Comparison of ENCODE assay signal across 8 cellular contexts in the genomic region with DNA sequence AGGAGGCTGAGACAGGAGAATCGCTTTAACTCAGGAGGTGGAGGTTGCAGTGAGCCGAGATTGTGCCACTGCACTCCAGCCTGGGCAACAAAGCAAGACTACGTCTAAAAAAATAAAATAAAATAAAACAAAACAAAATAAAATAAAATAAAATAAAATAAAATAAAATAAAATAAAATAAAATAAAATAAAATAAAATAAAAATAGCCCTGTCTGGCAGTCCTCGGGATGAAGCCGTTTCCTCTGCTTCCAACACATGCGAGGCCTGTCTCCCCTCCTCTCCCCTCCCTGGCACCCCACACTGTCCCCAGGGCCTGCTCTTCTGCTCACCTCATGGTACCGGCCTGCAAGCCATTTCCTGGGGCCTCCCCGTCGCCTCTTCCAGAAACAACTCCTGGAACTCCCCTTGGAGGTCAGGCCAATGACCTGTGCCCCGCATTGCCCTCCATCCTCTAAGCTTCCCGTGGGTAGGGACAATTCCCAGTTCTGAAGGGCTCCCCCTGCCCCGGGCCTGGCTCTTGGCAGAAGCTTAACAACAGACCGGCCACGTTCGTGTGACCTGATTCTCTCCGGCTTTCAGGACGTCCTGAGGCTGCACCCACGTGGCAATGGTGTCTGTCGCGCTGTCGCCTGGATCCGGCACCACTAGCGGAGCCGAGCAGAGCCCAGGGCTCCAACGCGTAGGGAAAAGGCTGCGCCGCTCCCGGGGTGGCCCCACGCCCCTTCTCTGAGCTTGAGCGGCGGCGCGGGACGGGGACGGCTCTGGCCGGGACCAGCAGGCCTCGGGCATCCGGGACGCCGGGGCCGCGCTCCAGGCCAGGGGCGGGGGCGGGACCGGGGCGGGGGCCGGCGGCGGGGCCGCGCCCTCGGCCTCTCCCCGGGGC. TPM values are rescaled to one million over a fixed set of nuclear protein-coding genes. Genes with fewer than 3 reads are reported as not detected.
DNase-seq lines count a peak whose midpoint lies in the region; ATAC-seq, FAIRE-seq and TF ChIP-seq lines count a peak whose summit lies in the region.

No MANE protein-coding gene starts in this region.

- H3K9me1 ChIP-seq in keratinocyte (ENCODE audit: control insufficient read depth, extremely low read depth, insufficient read depth, low read length) = no peaks in the 10 kb centered on the region

- dilution Hi-C loops in keratinocyte (cut with MboI; ENCODE audit: extremely low pct_ligation_motif_present, low sequenced_read_pairs) = no loop called here

- TF ChIP-seq CTCF in AG04449 (IDR thresholded peaks at IDR 0.05; ENCODE audit: insufficient read depth, low read length, missing control alignments) (no peak), breast epithelium (IDR thresholded peaks at IDR 0.05) (no peak), keratinocyte (optimal IDR thresholded peaks at IDR 0.05 in 1 of 3, IDR thresholded peaks at IDR 0.05 in 1 of 3, conservative IDR thresholded peaks at IDR 0.05 in 1 of 3; ENCODE audit: extremely low read depth in 1 of 3, insufficient read depth in 2 of 3, low read length in 3 of 3) (no peak)

- POLR2A ChIA-PET in AG04449 (lab: Yijun Ruan, JAX) = interaction anchor here (0.7 to 1.2 kb wide), 3 partner anchors 9 to 82 kb away, joined by 3 to 4 read pairs (median 3); no protein-coding TSS in a partner anchor

- no peaks in the 10 kb centered on the region for H3K36me3 ChIP-seq in breast epithelium
- H3K36me3 ChIP-seq in keratinocyte (ENCODE audit: control insufficient read depth in 2 of 2, extremely low read depth in 1 of 2, insufficient read depth in 2 of 2, low read length in 2 of 2) = no peaks in the 10 kb centered on the region

- peak overlapping the region; percentile 68 for H3K9ac ChIP-seq in keratinocyte (ENCODE audit: control insufficient read depth, extremely low read depth, insufficient read depth, low read length)

- intact Hi-C loops in breast epithelium (cut with DNase I; ENCODE audit: low total_unique reads) = no loop called here

- FAIRE-seq in RCC 7860 (lab: Jason Lieb, UNC) = no peak
- no peak for FAIRE-seq in keratinocyte (lab: Jason Lieb, UNC)

- CTCF ChIA-PET in AG04449 (lab: Yijun Ruan, JAX) = interaction anchor here (1.0 to 2.2 kb wide), 3 partner anchors 9 to 31 kb away, joined by 3 to 5 read pairs (median 3); no protein-coding TSS in a partner anchor

- ATAC-seq in GM18505 (IDR thresholded peaks at IDR 0.05; ENCODE audit: unreplicated experiment) (no peak), HG03469 (IDR thresholded peaks at IDR 0.05; ENCODE audit: unreplicated experiment) (no peak), GM18870 (IDR thresholded peaks at IDR 0.05; ENCODE audit: unreplicated experiment) (no peak)

- H3K4me3 ChIP-seq in AG04449 (ENCODE audit: low read depth, low read length) = peak overlapping the region; percentile 68
- H3K4me3 ChIP-seq in breast epithelium = peak overlapping the region; percentile 59 to 94 (median 64)
- H3K4me3 ChIP-seq in keratinocyte (ENCODE audit: control insufficient read depth in 2 of 3, extremely low read depth in 1 of 3, insufficient read depth in 2 of 3, low read depth in 1 of 3, low read length in 3 of 3) = peak overlapping the region; percentile 33 to 58 (median 43)

- no peaks in the 10 kb centered on the region for H4K20me1 ChIP-seq in keratinocyte (ENCODE audit: control insufficient read depth, extremely low read depth, insufficient read depth, low read length)

- peak overlapping the region; percentile 78 for H3K4me2 ChIP-seq in keratinocyte (ENCODE audit: control insufficient read depth, extremely low read depth, insufficient read depth, low read depth, low read length)

- peak; percentile 78 for TF ChIP-seq POLR2A in GM18505 (IDR thresholded peaks at IDR 0.05; ENCODE audit: borderline replicate concordance, extremely low read depth, insufficient read depth, insufficient read length)
- no peak for TF ChIP-seq POLR2A in breast epithelium (IDR thresholded peaks at IDR 0.05)

- H3K4me1 ChIP-seq in breast epithelium (no peaks in the 10 kb centered on the region), keratinocyte (ENCODE audit: control insufficient read depth, extremely low read depth, insufficient read depth, low read length) (peaks cover 11% of the 10 kb centered on the region)

- no peaks in the 10 kb centered on the region for H3K79me2 ChIP-seq in keratinocyte (ENCODE audit: control insufficient read depth, insufficient read depth, low read length)

- no peaks in the 10 kb centered on the region for H3K27me3 ChIP-seq in breast epithelium
- peaks cover 7% of the 10 kb centered on the region for H3K27me3 ChIP-seq in keratinocyte (ENCODE audit: control insufficient read depth, extremely low read depth, insufficient read depth, low read length)

- DNase-seq in AG04449 (ENCODE audit: low read depth, low spot score) = no peak
- peak; percentile 20 for DNase-seq in RCC 7860 (ENCODE audit: low spot score)
- DNase-seq in breast epithelium (ENCODE audit: low spot score in 2 of 2) = no peak
- no peak for DNase-seq in keratinocyte (ENCODE audit: low read depth, low spot score)
- DNase-seq in stimulated activated CD4-positive, alpha-beta T cell treated with anti-CD3 and anti-CD28 coated beads, Interleukin-2, amount 100 ng/mL, for 48 hours = peak; percentile 17 to 37

- H2AFZ ChIP-seq in keratinocyte (ENCODE audit: control insufficient read depth, low read length) = peak overlapping the region; percentile 94

- H3K27ac ChIP-seq in breast epithelium (peak overlapping the region in 1 of 2 donors; percentile 89), keratinocyte (ENCODE audit: control insufficient read depth, insufficient read depth, low read length) (no peak overlapping the region)

- H3K9me3 ChIP-seq in breast epithelium (no peaks in the 10 kb centered on the region), keratinocyte (ENCODE audit: control insufficient read depth, low read depth, low read length) (no peaks in the 10 kb centered on the region)

RNA-seq across cellular contexts. Expression of gene PARVB, which starts 0.5 kb away (rescaled TPM):
- total RNA-seq in breast epithelium = 10 to 100 TPM; 12.3 to 57.6 (median 21.6) TPM
- 10.5 to 13.9 TPM (median 13.7 TPM) in 3 replicates for polyA plus RNA-seq in keratinocyte
- 7.1 TPM for polyA plus RNA-seq in keratinocyte (2011; ENCODE audit: low read depth)
- 14.4 and 29.8 TPM in 2 replicates for polyA plus RNA-seq in keratinocyte (2011; cell fraction: cytosol; rRNA removed)
- polyA plus RNA-seq in keratinocyte (2011; cell fraction: nucleus; rRNA removed) = 6.5 and 8.8 TPM in 2 replicates
- polyA plus RNA-seq in keratinocyte (2012; ENCODE audit: low replicate concordance) = 5.2 and 11.0 TPM in 2 replicates
- polyA minus RNA-seq in keratinocyte = 6.7 to 10.2 TPM (median 7.7 TPM) in 3 replicates
- 5.6 TPM for polyA minus RNA-seq in keratinocyte (2011; cell fraction: cytosol; rRNA and poly(A)+ RNA removed)
- 2.6 and 3.1 TPM in 2 replicates for polyA minus RNA-seq in keratinocyte (2011; cell fraction: nucleus; rRNA and poly(A)+ RNA removed)

Comparison
In these comparisons a context has a peak if more than half of its experiments do, and no peak if none do; other contexts are left out.
1. DNase-seq: peak in RCC 7860 (single experiment) and stimulated activated CD4-positive, alpha-beta T cell treated with anti-CD3 and anti-CD28 coated beads, Interleukin-2, amount 100 ng/mL, for 48 hours (2 of 2); none in AG04449 (single experiment), breast epithelium (0 of 2) and keratinocyte (single experiment).
2. Peak in every context shown above with its lines, with median percentiles within 50 percentile points of each other: H3K4me3 ChIP-seq.